Comparison of ENCODE assay signal across 8 cellular contexts in the genomic region with DNA sequence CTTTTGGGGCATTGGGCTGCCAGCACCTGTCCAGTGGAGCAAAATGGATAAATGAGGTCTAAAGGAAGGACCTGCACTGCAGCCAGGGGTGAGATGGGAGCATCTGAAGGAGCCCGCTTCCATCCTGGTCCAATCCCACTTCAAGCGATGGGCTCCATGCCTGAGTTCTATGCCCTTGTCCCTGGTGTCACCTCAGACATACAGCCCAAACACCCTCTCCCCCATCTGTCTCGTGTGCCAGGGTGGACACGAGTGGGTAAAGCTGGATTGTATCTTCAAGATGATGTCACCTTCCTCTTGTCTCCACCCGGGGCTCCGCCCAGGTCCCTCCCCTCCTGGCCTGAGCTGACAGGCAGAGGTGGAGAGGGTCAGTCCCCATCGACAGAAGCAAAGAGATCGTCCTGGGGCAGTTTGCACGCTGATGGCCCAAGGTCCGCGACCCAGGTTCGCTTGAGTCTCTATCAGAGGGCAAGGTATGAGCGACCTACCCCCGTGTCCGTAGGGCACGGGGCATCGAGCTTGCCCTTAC.
DNase-seq lines count a peak whose midpoint lies in the region; ATAC-seq lines count a peak whose summit lies in the region.

No MANE protein-coding gene starts in this region.

- H3K27ac Mint-ChIP-seq in central memory CD8-positive, alpha-beta T cell (ENCODE audit: low read depth): peak overlapping the region; percentile 97
- peak overlapping the region; percentile 95 for H3K27ac Mint-ChIP-seq in stimulated activated memory B cell treated with anti-CD40 and anti-IgM and Interleukin-4, amounts not matched to agents 10 μg/mL and 1 μg/mL and 100 μg/mL, for 72 hours

- in situ Hi-C loops in ACHN (cut with HindIII; ENCODE audit: low pct_ligation_motif_present, low pct_unique_long_range_greater_than_20kb, low sequenced_read_pairs): no loop called here

- H3K9me3 Mint-ChIP-seq in central memory CD8-positive, alpha-beta T cell: no peaks in the 10 kb centered on the region
- no peaks in the 10 kb centered on the region for H3K9me3 Mint-ChIP-seq in stimulated activated memory B cell treated with anti-CD40 and anti-IgM and Interleukin-4, amounts not matched to agents 10 μg/mL and 1 μg/mL and 100 μg/mL, for 72 hours

- peaks cover 44% of the 10 kb centered on the region for H3K4me1 Mint-ChIP-seq in central memory CD8-positive, alpha-beta T cell
- peaks cover 63% of the 10 kb centered on the region for H3K4me1 Mint-ChIP-seq in stimulated activated memory B cell treated with anti-CD40 and anti-IgM and Interleukin-4, amounts not matched to agents 10 μg/mL and 1 μg/mL and 100 μg/mL, for 72 hours

- ATAC-seq in GM18502 (IDR thresholded peaks at IDR 0.05; ENCODE audit: poor library complexity, unreplicated experiment) (peak; percentile 21), HG03064 (IDR thresholded peaks at IDR 0.05; ENCODE audit: low read depth, unreplicated experiment) (peak; percentile 18)
- peak; percentile 9 for ATAC-seq in central memory CD8-positive, alpha-beta T cell (replicated peaks; ENCODE audit: extremely low read depth, poor library complexity, severe bottlenecking)
- peak; percentile 34 for ATAC-seq in stimulated activated memory B cell treated with anti-CD40 and anti-IgM and Interleukin-4, amounts not matched to agents 10 μg/mL and 1 μg/mL and 100 μg/mL, for 72 hours

- no peaks in the 10 kb centered on the region for H3K27me3 Mint-ChIP-seq in central memory CD8-positive, alpha-beta T cell
- H3K27me3 Mint-ChIP-seq in stimulated activated memory B cell treated with anti-CD40 and anti-IgM and Interleukin-4, amounts not matched to agents 10 μg/mL and 1 μg/mL and 100 μg/mL, for 72 hours: no peaks in the 10 kb centered on the region

- DNase-seq in ACHN (peak; percentile 42), T follicular helper cell (ENCODE audit: low read depth) (peak; percentile 34), kidney tubule cell (ENCODE audit: low spot score) (peak; percentile 69), HuH-7.5 (ENCODE audit: low spot score) (no peak)
- no peak for DNase-seq in central memory CD8-positive, alpha-beta T cell (ENCODE audit: low spot score in 2 of 2)

- peak overlapping the region; percentile 93 for H3K4me3 Mint-ChIP-seq in central memory CD8-positive, alpha-beta T cell
- H3K4me3 Mint-ChIP-seq in stimulated activated memory B cell treated with anti-CD40 and anti-IgM and Interleukin-4, amounts not matched to agents 10 μg/mL and 1 μg/mL and 100 μg/mL, for 72 hours: peak overlapping the region; percentile 90

- H3K36me3 Mint-ChIP-seq in central memory CD8-positive, alpha-beta T cell (ENCODE audit: insufficient read depth): peaks cover 24% of the 10 kb centered on the region
- peaks cover 12% of the 10 kb centered on the region for H3K36me3 Mint-ChIP-seq in stimulated activated memory B cell treated with anti-CD40 and anti-IgM and Interleukin-4, amounts not matched to agents 10 μg/mL and 1 μg/mL and 100 μg/mL, for 72 hours

Comparison
In these comparisons a context has a peak if more than half of its experiments do, and no peak if none do; other contexts are left out.
1. DNase-seq: peak in ACHN (single experiment), T follicular helper cell (single experiment) and kidney tubule cell (single experiment); none in central memory CD8-positive, alpha-beta T cell (0 of 2) and HuH-7.5 (single experiment).
2. Peak in every context shown above with its lines, with median percentiles within 50 percentile points of each other: ATAC-seq.